ENCODE assay signal across 1 cellular context in genomic region chr9:72894342-72894741, GRCh38.
TF ChIP-seq lines count a peak whose summit lies in the region.

No MANE protein-coding gene starts in this region.

TF ChIP-seq in SK-N-SH, 30 proteins besides CTCF, POLR2A, EP300 and RAD21 (continued from another document):
- TF ChIP-seq SIN3A (IDR thresholded peaks at IDR 0.05; ENCODE audit: borderline replicate concordance, low read depth, low read length) = no peak
- TF ChIP-seq, protein P1, sequence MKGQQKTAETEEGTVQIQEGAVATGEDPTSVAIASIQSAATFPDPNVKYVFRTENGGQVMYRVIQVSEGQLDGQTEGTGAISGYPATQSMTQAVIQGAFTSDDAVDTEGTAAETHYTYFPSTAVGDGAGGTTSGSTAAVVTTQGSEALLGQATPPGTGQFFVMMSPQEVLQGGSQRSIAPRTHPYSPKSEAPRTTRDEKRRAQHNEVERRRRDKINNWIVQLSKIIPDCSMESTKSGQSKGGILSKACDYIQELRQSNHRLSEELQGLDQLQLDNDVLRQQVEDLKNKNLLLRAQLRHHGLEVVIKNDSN (IDR thresholded peaks at IDR 0.05; ENCODE audit: borderline replicate concordance, low read depth) = no peak
- TF ChIP-seq ZBTB33 (IDR thresholded peaks at IDR 0.05; ENCODE audit: borderline replicate concordance, low read depth) = no peak
- TF ChIP-seq MEF2A (IDR thresholded peaks at IDR 0.05; ENCODE audit: borderline replicate concordance, low read depth) = no peak
